Comparison of ENCODE assay signal across 12 cellular contexts in genomic region chr2:88811238-88811637, GRCh38.
"Had no signal": no experiment of that assay in that cellular context is flagged by ENCODE, and none has a peak within 500 bp of the region (broad histone marks: within the 10 kb centered on the region; RNA-seq: fewer than 3 reads in every experiment).

No MANE protein-coding gene starts in this region.

- DNase-seq: cortex of kidney; effector memory CD8-positive, alpha-beta T cell; erythroblast; foreskin keratinocyte; heart right ventricle; left ventricle myocardium inferior; mucosa of descending colon; naive thymus-derived CD8-positive, alpha-beta T cell; small intestine; stimulated activated CD4-positive, alpha-beta T cell treated with anti-CD3 and anti-CD28 coated beads, Interleukin-2, amount 100 ng/mL, for 48 hours; stimulated activated naive CD4-positive, alpha-beta T cell treated with Interleukin-2 at 50 U/mL for 16 hours; trophoblast cell had no signal
